In the genomic region with DNA sequence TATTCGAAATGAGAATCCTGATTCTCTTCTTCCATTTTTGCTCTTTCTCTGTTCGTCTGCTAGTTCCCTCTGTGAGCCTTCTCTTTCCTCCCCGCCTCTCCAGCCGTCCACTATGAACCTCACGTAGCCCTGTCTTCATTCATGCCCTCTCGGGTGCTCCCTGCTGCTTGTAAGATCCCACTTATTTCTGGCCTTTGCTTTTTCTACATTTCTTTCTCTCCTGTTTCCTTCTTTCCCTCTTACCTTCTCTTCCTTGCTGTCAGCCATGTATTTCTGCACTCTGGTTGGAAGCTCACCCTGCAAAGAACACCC, we compare ENCODE assay signal across 9 cellular contexts.
A peak's percentile ranks its signal among the peaks of the same experiment; 100 is the strongest.
DNase-seq lines count a peak whose midpoint lies in the region; ATAC-seq and TF ChIP-seq lines count a peak whose summit lies in the region.
"Had no signal": no experiment of that assay in that cellular context is flagged by ENCODE, and none has a peak within 500 bp of the region (broad histone marks: within the 10 kb centered on the region; RNA-seq: fewer than 3 reads in every experiment).

No MANE protein-coding gene starts in this region.

- peak overlapping the region; percentile 97 for H2BK5ac ChIP-seq in IMR-90 (ENCODE audit: low read depth, low read length, poor library complexity, severe bottlenecking)
- H2BK5ac ChIP-seq in mesenchymal stem cell (ENCODE audit: low read depth, low read length, poor library complexity, severe bottlenecking): peak overlapping the region; percentile 98

- H3K4ac ChIP-seq in IMR-90 (ENCODE audit: low read depth, low read length) (peak overlapping the region; percentile 97), mesenchymal stem cell (ENCODE audit: low read depth in 1 of 2, low read length in 2 of 2) (peak overlapping the region; percentile 29 to 77)

- no peaks in the 10 kb centered on the region for H3K36me3 ChIP-seq in IMR-90 (ENCODE audit: control insufficient read depth, insufficient read depth, low read length)
- H3K36me3 ChIP-seq in duodenal mucosa (ENCODE audit: control insufficient read depth in 1 of 2, insufficient read depth in 2 of 2, low read length in 2 of 2): no peaks in the 10 kb centered on the region
- no peaks in the 10 kb centered on the region for H3K36me3 ChIP-seq in mesenchymal stem cell (ENCODE audit: control insufficient read depth in 1 of 2, insufficient read depth in 2 of 2, low read depth in 1 of 2, low read length in 2 of 2)
- H3K36me3 ChIP-seq in thyroid gland: no peaks in the 10 kb centered on the region

- in situ Hi-C loops in IMR-90 (cut with MboI; ENCODE audit: low sequenced_read_pairs): no loop called here

- H2BK15ac ChIP-seq in IMR-90 (ENCODE audit: low read depth, low read length) (peak overlapping the region; percentile 93), mesenchymal stem cell (ENCODE audit: low read depth, poor library complexity, severe bottlenecking) (no peak overlapping the region)

- H3K18ac ChIP-seq in IMR-90 (ENCODE audit: low read depth, low read length): peak overlapping the region; percentile 95
- H3K18ac ChIP-seq in mesenchymal stem cell (ENCODE audit: low read depth in 1 of 2, low read length in 2 of 2): peak overlapping the region; percentile 68 to 70

- H3K79me1 ChIP-seq in IMR-90 (ENCODE audit: low read depth in 1 of 2, low read length in 2 of 2): peaks cover 48 to 79% of the 10 kb centered on the region in 2 experiments
- H3K79me1 ChIP-seq in mesenchymal stem cell (replicated peaks; ENCODE audit: low read length, poor library complexity, severe bottlenecking): peaks cover 18% of the 10 kb centered on the region

- H3K27me3 Mint-ChIP-seq in activated CD8-positive, alpha-beta T cell treated with anti-CD3 and anti-CD28 coated beads, Interleukin-2, amount 10 ng/mL, durations not matched to agents 7 days and 5 days (ENCODE audit: low read depth): peaks cover 32% of the 10 kb centered on the region

- TF ChIP-seq RAD21 in IMR-90 (IDR thresholded peaks at IDR 0.05; ENCODE audit: low read length): no peak

- ATAC-seq in IMR-90 (ENCODE audit: low read depth) (0 out of 2 replicates have a peak, but pooled peaks have one; percentile 2), HG03521 (IDR thresholded peaks at IDR 0.05; ENCODE audit: unreplicated experiment) (no peak)
- no peak for ATAC-seq in activated CD8-positive, alpha-beta T cell treated with anti-CD3 and anti-CD28 coated beads, Interleukin-2, amount 10 ng/mL, durations not matched to agents 7 days and 5 days

- H3K36me3 Mint-ChIP-seq in activated CD8-positive, alpha-beta T cell treated with anti-CD3 and anti-CD28 coated beads, Interleukin-2, amount 10 ng/mL, durations not matched to agents 7 days and 5 days (ENCODE audit: low read depth): no peaks in the 10 kb centered on the region

- H3K23ac ChIP-seq in IMR-90 (ENCODE audit: low read depth, low read length) (peak overlapping the region; percentile 97), mesenchymal stem cell (ENCODE audit: low read length in 2 of 2) (peak overlapping the region in 1 of 2 experiments; percentile 46)

- peaks cover 5% of the 10 kb centered on the region for H3K4me1 Mint-ChIP-seq in activated CD8-positive, alpha-beta T cell treated with anti-CD3 and anti-CD28 coated beads, Interleukin-2, amount 10 ng/mL, durations not matched to agents 7 days and 5 days (ENCODE audit: low read depth)

- DNase-seq in IMR-90: no peak
- DNase-seq in mesenchymal stem cell: no peak
- DNase-seq in thyroid gland: peak in 1 of 2 donors; percentile 25
- no peak for DNase-seq in HPDE6-E6E7 (ENCODE audit: extremely low spot score)
- no peak for DNase-seq in NCI-H69 (lab: John Stamatoyannopoulos, UW)
- DNase-seq in activated CD8-positive, alpha-beta T cell treated with anti-CD3 and anti-CD28 coated beads, Interleukin-2, amount 10 ng/mL, durations not matched to agents 7 days and 5 days: no peak
- DNase-seq: activated CD4-positive, alpha-beta memory T cell treated with anti-CD3 and anti-CD28 coated beads, Interleukin-2, amount 10 ng/mL, durations not matched to agents 7 days and 5 days had no signal

- H3K27me3 ChIP-seq in IMR-90 (ENCODE audit: control insufficient read depth, insufficient read depth, low read length) (no peaks in the 10 kb centered on the region), duodenal mucosa (ENCODE audit: control insufficient read depth in 1 of 2, insufficient read depth in 2 of 2, low read length in 2 of 2) (no peaks in the 10 kb centered on the region), mesenchymal stem cell (ENCODE audit: control insufficient read depth in 1 of 2, insufficient read depth in 1 of 2, low read length in 2 of 2) (no peaks in the 10 kb centered on the region), thyroid gland (no peaks in the 10 kb centered on the region)

- intact Hi-C loops in IMR-90 (cut with micrococcal nuclease) (loop anchor here (1.0 to 2.0 kb wide), 4 partner anchors 16 to 120 kb away; no protein-coding TSS in a partner anchor), thyroid gland (cut with DNase I) (no loop called here)

- H4K8ac ChIP-seq in IMR-90 (ENCODE audit: low read depth in 2 of 2, low read length in 2 of 2): peak overlapping the region; percentile 77 to 92
- H4K8ac ChIP-seq in mesenchymal stem cell (ENCODE audit: low read length): peak overlapping the region; percentile 57

- CTCF ChIA-PET in IMR-90 (lab: Yijun Ruan, JAX): no interaction called here
- CTCF ChIA-PET in activated CD8-positive, alpha-beta T cell treated with anti-CD3 and anti-CD28 coated beads, Interleukin-2, amount 10 ng/mL, durations not matched to agents 7 days and 5 days (lab: Charles Lee): no interaction called here

- peak overlapping the region; percentile 96 for H4K91ac ChIP-seq in IMR-90 (ENCODE audit: insufficient read depth, low read depth, low read length)
- H4K91ac ChIP-seq in mesenchymal stem cell (ENCODE audit: low read length): peak overlapping the region; percentile 77

- 48% methylated on average over 2 of the region's 6 CpGs; no CpG with 5 or more reads in 1 of the 2 experiments for WGBS in IMR-90 (ENCODE audit: extremely low coverage in 2 of 2, insufficient read length in 1 of 2), 2 experiments
- 34% methylated on average over 6 of the region's 6 CpGs for WGBS in mesenchymal stem cell
- WGBS in thyroid gland, 2 donors: 65 to 81% methylated on average over 6 of the region's 6 CpGs

- BruUV-seq in IMR-90 (replicated peaks; lab: Mats Ljungman, UMichigan): TSS peak; percentile 50

- H2BK120ac ChIP-seq in IMR-90 (ENCODE audit: low read depth, low read length) (peak overlapping the region; percentile 98), mesenchymal stem cell (ENCODE audit: low read depth, low read length) (peak overlapping the region; percentile 65)

- peaks cover 40% of the 10 kb centered on the region for H3K9me1 ChIP-seq in IMR-90 (ENCODE audit: insufficient read depth, low read length)

- peak overlapping the region; percentile 95 for H2BK20ac ChIP-seq in IMR-90 (ENCODE audit: low read depth, low read length)

- H3K27ac ChIP-seq in IMR-90 (ENCODE audit: insufficient read depth, low read length) (peak overlapping the region; percentile 99), duodenal mucosa (ENCODE audit: low read depth, low read length) (peak overlapping the region; percentile 59), mesenchymal stem cell (ENCODE audit: low read length, poor library complexity, severe bottlenecking) (peak overlapping the region; percentile 100), thyroid gland (peak overlapping the region; percentile 84 to 98 (median 89))

- H3K9me3 Mint-ChIP-seq in activated CD8-positive, alpha-beta T cell treated with anti-CD3 and anti-CD28 coated beads, Interleukin-2, amount 10 ng/mL, durations not matched to agents 7 days and 5 days (ENCODE audit: insufficient read depth): no peaks in the 10 kb centered on the region
- H3K9me3 Mint-ChIP-seq: activated CD4-positive, alpha-beta memory T cell treated with anti-CD3 and anti-CD28 coated beads, Interleukin-2, amount 10 ng/mL, durations not matched to agents 7 days and 5 days had no signal

- H3K4me1 ChIP-seq in IMR-90 (ENCODE audit: control insufficient read depth, insufficient read depth, low read length): peaks cover 41% of the 10 kb centered on the region
- peaks cover 0 to 14% of the 10 kb centered on the region in 2 donors for H3K4me1 ChIP-seq in duodenal mucosa (ENCODE audit: control insufficient read depth in 1 of 2, insufficient read depth in 2 of 2, low read length in 2 of 2)
- H3K4me1 ChIP-seq in mesenchymal stem cell (ENCODE audit: control insufficient read depth, insufficient read depth, low read depth, low read length): peaks cover 9% of the 10 kb centered on the region
- H3K4me1 ChIP-seq in thyroid gland: peaks cover 34 to 47% of the 10 kb centered on the region in 2 donors

- peak overlapping the region; percentile 95 for H3K14ac ChIP-seq in IMR-90 (replicated peaks; ENCODE audit: low read depth, low read length)
- H3K14ac ChIP-seq in mesenchymal stem cell (ENCODE audit: low read length in 2 of 2): peak overlapping the region in 1 of 2 experiments; percentile 26

- H2BK12ac ChIP-seq in mesenchymal stem cell (ENCODE audit: low read length in 2 of 2): peak overlapping the region; percentile 91

- dilution Hi-C loops in IMR-90 (cut with HindIII; ENCODE audit: low sequenced_read_pairs, unreplicated experiment): no loop called here

- peak overlapping the region; percentile 83 for H2AK9ac ChIP-seq in IMR-90 (replicated peaks; ENCODE audit: low read depth, low read length, poor library complexity)

- no peak overlapping the region for H2AFZ ChIP-seq in IMR-90 (replicated peaks; ENCODE audit: low read length, poor library complexity)
- H2AFZ ChIP-seq in mesenchymal stem cell (ENCODE audit: low read depth, low read length): no peak overlapping the region

- H3K4me2 ChIP-seq in IMR-90 (ENCODE audit: low read depth, low read length) (peak overlapping the region; percentile 87), mesenchymal stem cell (ENCODE audit: low read length, poor library complexity, severe bottlenecking) (peak overlapping the region; percentile 59)

- H3K4me3 ChIP-seq in IMR-90 (ENCODE audit: insufficient read depth, low read depth, low read length) (peak overlapping the region; percentile 16; the same call in 1 of the 2 replicates), duodenal mucosa (ENCODE audit: low read depth in 1 of 2, low read length in 2 of 2) (peak overlapping the region; percentile 4 to 19), mesenchymal stem cell (ENCODE audit: insufficient read depth in 1 of 2, low read depth in 1 of 2, low read length in 2 of 2) (peak overlapping the region; percentile 37 to 75), thyroid gland (replicated peaks in 1 of 3) (no peak overlapping the region)

- peak overlapping the region; percentile 97 for H4K5ac ChIP-seq in IMR-90 (ENCODE audit: low read depth, low read length)

- POLR2A ChIA-PET in IMR-90 (lab: Charles Lee; ENCODE audit: unreplicated experiment): no interaction called here
- POLR2A ChIA-PET in activated CD8-positive, alpha-beta T cell treated with anti-CD3 and anti-CD28 coated beads, Interleukin-2, amount 10 ng/mL, durations not matched to agents 7 days and 5 days (lab: Charles Lee): no interaction called here

- H3K9ac ChIP-seq in IMR-90 (ENCODE audit: low read depth, low read length) (peak overlapping the region; percentile 61), duodenal mucosa (ENCODE audit: low read depth in 1 of 2, low read length in 2 of 2) (peak overlapping the region in 1 of 2 donors; percentile 3), mesenchymal stem cell (ENCODE audit: low read length) (peak overlapping the region; percentile 93)

- no peak overlapping the region for H3K4me3 Mint-ChIP-seq in activated CD8-positive, alpha-beta T cell treated with anti-CD3 and anti-CD28 coated beads, Interleukin-2, amount 10 ng/mL, durations not matched to agents 7 days and 5 days
- H3K4me3 Mint-ChIP-seq: activated CD4-positive, alpha-beta memory T cell treated with anti-CD3 and anti-CD28 coated beads, Interleukin-2, amount 10 ng/mL, durations not matched to agents 7 days and 5 days had no signal

- peak overlapping the region; percentile 99 for H2AK5ac ChIP-seq in IMR-90 (ENCODE audit: low read depth, low read length)
- H2AK5ac ChIP-seq in mesenchymal stem cell (ENCODE audit: low read length, severe bottlenecking): peak overlapping the region; percentile 93

- TF ChIP-seq POLR2A in IMR-90 (IDR thresholded peaks at IDR 0.05; ENCODE audit: low read depth, low read length) (no peak), thyroid gland (IDR thresholded peaks at IDR 0.05) (no peak)

- peaks cover 55% of the 10 kb centered on the region for H4K20me1 ChIP-seq in IMR-90 (ENCODE audit: insufficient read depth, low read length)

- peak overlapping the region; percentile 89 for H3K56ac ChIP-seq in IMR-90 (ENCODE audit: extremely low read depth, insufficient read depth, low read length)

- H3K27ac Mint-ChIP-seq in activated CD8-positive, alpha-beta T cell treated with anti-CD3 and anti-CD28 coated beads, Interleukin-2, amount 10 ng/mL, durations not matched to agents 7 days and 5 days: no peak overlapping the region
- H3K27ac Mint-ChIP-seq: activated CD4-positive, alpha-beta memory T cell treated with anti-CD3 and anti-CD28 coated beads, Interleukin-2, amount 10 ng/mL, durations not matched to agents 7 days and 5 days had no signal

- no peaks in the 10 kb centered on the region for H3K9me3 ChIP-seq in IMR-90 (ENCODE audit: control insufficient read depth, insufficient read depth, low read length)
- H3K9me3 ChIP-seq in duodenal mucosa (ENCODE audit: control insufficient read depth in 1 of 2, low read length in 2 of 2): no peaks in the 10 kb centered on the region
- no peaks in the 10 kb centered on the region for H3K9me3 ChIP-seq in mesenchymal stem cell (ENCODE audit: control insufficient read depth, low read length)
- no peaks in the 10 kb centered on the region for H3K9me3 ChIP-seq in thyroid gland

- TF ChIP-seq CTCF in IMR-90 (conservative IDR thresholded peaks at IDR 0.05; ENCODE audit: low read depth, low read length): no peak
- TF ChIP-seq CTCF in thyroid gland (IDR thresholded peaks at IDR 0.05): no peak

Comparison
In these comparisons a context has a peak if more than half of its experiments do, and no peak if none do; other contexts are left out.
1. H3K4me3 ChIP-seq: peak in IMR-90 (single experiment), duodenal mucosa (2 of 2) and mesenchymal stem cell (2 of 2); none in thyroid gland (0 of 3).
2. Peak in every context shown above with its lines, with median percentiles within 50 percentile points of each other: H3K27ac ChIP-seq.